15 cellular contexts compared by ENCODE assay signal in genomic region chr13:81610613-81611012, GRCh38.
DNase-seq lines count a peak whose midpoint lies in the region; ATAC-seq and TF ChIP-seq lines count a peak whose summit lies in the region.
"Had no signal": no experiment of that assay in that cellular context is flagged by ENCODE, and none has a peak within 500 bp of the region (broad histone marks: within the 10 kb centered on the region; RNA-seq: fewer than 3 reads in every experiment).

No MANE protein-coding gene starts in this region.

- no peak overlapping the region for H2BK15ac ChIP-seq in mesenchymal stem cell (ENCODE audit: low read depth, poor library complexity, severe bottlenecking)

- no peak overlapping the region for H3K27ac Mint-ChIP-seq in brain

- no peak overlapping the region for H4K8ac ChIP-seq in mesenchymal stem cell (ENCODE audit: low read length)

- H3K4me3 ChIP-seq in A673 (ENCODE audit: low read depth, low read length, poor library complexity, severe bottlenecking): no peak overlapping the region
- no peak overlapping the region for H3K4me3 ChIP-seq in Loucy (ENCODE audit: low read length, poor library complexity, severe bottlenecking)
- H3K4me3 ChIP-seq in mesenchymal stem cell (ENCODE audit: insufficient read depth in 1 of 2, low read depth in 1 of 2, low read length in 2 of 2): no peak overlapping the region
- H3K4me3 ChIP-seq in sigmoid colon: no peak overlapping the region
- H3K4me3 ChIP-seq: GM23248 had no signal

- H3F3A ChIP-seq in Loucy (ENCODE audit: low read depth): no peaks in the 10 kb centered on the region

- H3K79me1 ChIP-seq in mesenchymal stem cell (replicated peaks; ENCODE audit: low read length, poor library complexity, severe bottlenecking): no peaks in the 10 kb centered on the region

- H3K9me3 ChIP-seq in A673 (ENCODE audit: low read depth, low read length, poor library complexity, severe bottlenecking) (no peaks in the 10 kb centered on the region), Loucy (ENCODE audit: insufficient read depth, low read depth, low read length) (no peaks in the 10 kb centered on the region), mesenchymal stem cell (ENCODE audit: control insufficient read depth, low read length) (no peaks in the 10 kb centered on the region), sigmoid colon (peaks cover 0 to 2% (median 0%) of the 10 kb centered on the region in 4 donors)

- no peak overlapping the region for H2BK12ac ChIP-seq in mesenchymal stem cell (ENCODE audit: low read length in 2 of 2)

- intact Hi-C loops in A673 (cut with micrococcal nuclease; ENCODE audit: unreplicated experiment): loop anchor here (10.0 kb wide), 1 partner anchor 436 kb away; no protein-coding TSS in a partner anchor
- intact Hi-C loops in sigmoid colon (cut with DNase I): no loop called here
- intact Hi-C loops in left ventricle myocardium superior (cut with micrococcal nuclease): no loop called here

- TF ChIP-seq CTCF in A673 (conservative IDR thresholded peaks at IDR 0.05; ENCODE audit: low read depth, low read length) (0 out of 2 replicates have a peak, but pooled peaks have one; percentile 9), Loucy (conservative IDR thresholded peaks at IDR 0.05; ENCODE audit: low read length) (peak; percentile 32; the same call in 1 of the 2 replicates), brain (conservative IDR thresholded peaks at IDR 0.05) (peak; percentile 39 to 54), sigmoid colon (IDR thresholded peaks at IDR 0.05) (no peak)

- DNase-seq in A673 (ENCODE audit: low spot score) (no peak), mesenchymal stem cell (peak; percentile 4), sigmoid colon (no peak), left ventricle myocardium superior (no peak)
- DNase-seq: GF-D8, GM23248, KBM-7, NCI-H1092 treated with DMSO at 0.1 percent for 48 hours, NCI-H748 treated with DMSO at 0.1 percent for 48 hours had no signal

- no peaks in the 10 kb centered on the region for H3K27me3 ChIP-seq in A673 (replicated peaks; ENCODE audit: insufficient read depth, low read depth, low read length, poor library complexity)
- H3K27me3 ChIP-seq in Loucy (ENCODE audit: insufficient read depth, low read length, poor library complexity, severe bottlenecking): no peaks in the 10 kb centered on the region
- H3K27me3 ChIP-seq in mesenchymal stem cell (ENCODE audit: control insufficient read depth in 1 of 2, insufficient read depth in 1 of 2, low read length in 2 of 2): no peaks in the 10 kb centered on the region
- no peaks in the 10 kb centered on the region for H3K27me3 ChIP-seq in sigmoid colon

- 72% methylated on average over 1 of the region's 1 CpG for WGBS in mesenchymal stem cell
- 44 to 70% methylated on average over 1 of the region's 1 CpG for WGBS in sigmoid colon, 2 donors

- H3K18ac ChIP-seq in mesenchymal stem cell (ENCODE audit: low read depth in 1 of 2, low read length in 2 of 2): no peak overlapping the region

- H3K36me3 Mint-ChIP-seq in brain: no peaks in the 10 kb centered on the region

- no peaks in the 10 kb centered on the region for H3K79me2 ChIP-seq in Loucy (ENCODE audit: insufficient read depth, low read length)

- H3K9ac ChIP-seq in Loucy (ENCODE audit: low read depth, low read length, poor library complexity, severe bottlenecking) (no peak overlapping the region), mesenchymal stem cell (ENCODE audit: low read length) (no peak overlapping the region)
- H3K9ac ChIP-seq: GM23248 had no signal

- no peak overlapping the region for H3K4ac ChIP-seq in mesenchymal stem cell (ENCODE audit: low read depth in 1 of 2, low read length in 2 of 2)

- BruUV-seq in A673 (replicated peaks; lab: Mats Ljungman, UMichigan): no TSS peak

- peaks cover 0 to 6% (median 0%) of the 10 kb centered on the region in 5 experiments for H3K9me3 Mint-ChIP-seq in brain

- H3K4me2 ChIP-seq in Loucy (ENCODE audit: low read depth, low read length, poor library complexity, severe bottlenecking) (no peak overlapping the region), mesenchymal stem cell (ENCODE audit: low read length, poor library complexity, severe bottlenecking) (no peak overlapping the region)

- CTCF ChIA-PET in A673 (lab: Charles Lee): no interaction called here

- H3K27ac ChIP-seq in A673 (ENCODE audit: low read depth, low read length, poor library complexity, severe bottlenecking): no peak overlapping the region
- no peak overlapping the region for H3K27ac ChIP-seq in mesenchymal stem cell (ENCODE audit: low read length, poor library complexity, severe bottlenecking)
- no peak overlapping the region for H3K27ac ChIP-seq in sigmoid colon
- H3K27ac ChIP-seq: C4-2B, GM23248 had no signal

- TF ChIP-seq POLR2A in sigmoid colon (IDR thresholded peaks at IDR 0.05): no peak

- H3K4me1 Mint-ChIP-seq in brain: no peaks in the 10 kb centered on the region

- no peaks in the 10 kb centered on the region for H3K9me2 ChIP-seq in Loucy (replicated peaks; ENCODE audit: low read depth, low read length)

- no peak overlapping the region for H3K23ac ChIP-seq in mesenchymal stem cell (ENCODE audit: low read length in 2 of 2)

- ATAC-seq in GM21367 (IDR thresholded peaks at IDR 0.05; ENCODE audit: unreplicated experiment): no peak
- ATAC-seq in GM18502 (IDR thresholded peaks at IDR 0.05; ENCODE audit: poor library complexity, unreplicated experiment): no peak
- no peak for ATAC-seq in left ventricle myocardium superior
- ATAC-seq: HCT116 had no signal

- no peaks in the 10 kb centered on the region for H3K4me1 ChIP-seq in A673 (ENCODE audit: insufficient read depth, low read length, poor library complexity, severe bottlenecking)
- H3K4me1 ChIP-seq in Loucy (ENCODE audit: insufficient read depth, low read length, poor library complexity, severe bottlenecking): no peaks in the 10 kb centered on the region
- no peaks in the 10 kb centered on the region for H3K4me1 ChIP-seq in mesenchymal stem cell (ENCODE audit: control insufficient read depth, insufficient read depth, low read depth, low read length)
- no peaks in the 10 kb centered on the region for H3K4me1 ChIP-seq in sigmoid colon

- H2AK5ac ChIP-seq in mesenchymal stem cell (ENCODE audit: low read length, severe bottlenecking): no peak overlapping the region

- H3K4me3 Mint-ChIP-seq in brain: no peak overlapping the region

- H3K36me3 ChIP-seq in A673 (ENCODE audit: insufficient read depth, low read length, poor library complexity, severe bottlenecking): no peaks in the 10 kb centered on the region
- H3K36me3 ChIP-seq in Loucy (ENCODE audit: insufficient read depth, low read length): no peaks in the 10 kb centered on the region
- H3K36me3 ChIP-seq in mesenchymal stem cell (ENCODE audit: control insufficient read depth in 1 of 2, insufficient read depth in 2 of 2, low read depth in 1 of 2, low read length in 2 of 2): no peaks in the 10 kb centered on the region
- H3K36me3 ChIP-seq in sigmoid colon: no peaks in the 10 kb centered on the region

- no peak overlapping the region for H3K14ac ChIP-seq in mesenchymal stem cell (ENCODE audit: low read length in 2 of 2)

- H2AFZ ChIP-seq in Loucy (ENCODE audit: low read length): no peak overlapping the region
- H2AFZ ChIP-seq in mesenchymal stem cell (ENCODE audit: low read depth, low read length): no peak overlapping the region
- H2AFZ ChIP-seq: GM23248 had no signal

- no peak overlapping the region for H2BK5ac ChIP-seq in mesenchymal stem cell (ENCODE audit: low read depth, low read length, poor library complexity, severe bottlenecking)

- no peak for TF ChIP-seq EP300 in sigmoid colon (IDR thresholded peaks at IDR 0.05)

- H4K91ac ChIP-seq in mesenchymal stem cell (ENCODE audit: low read length): no peak overlapping the region

- POLR2A ChIA-PET in A673 (lab: Charles Lee; ENCODE audit: low non-redundant PET): no interaction called here

- H2BK120ac ChIP-seq in mesenchymal stem cell (ENCODE audit: low read depth, low read length): no peak overlapping the region

- no peaks in the 10 kb centered on the region for H4K20me1 ChIP-seq in Loucy (ENCODE audit: insufficient read depth, low read length, poor library complexity, severe bottlenecking)

- no peaks in the 10 kb centered on the region for H3K27me3 Mint-ChIP-seq in brain

Comparison
In these comparisons a context has a peak if more than half of its experiments do, and no peak if none do; other contexts are left out.
1. CTCF ChIP-seq: peak in A673 (single experiment), Loucy (single experiment) and brain (2 of 2); none in sigmoid colon (0 of 4).